Comparison of ENCODE assay signal across 8 cellular contexts in genomic region chr19:46717716-46718143, GRCh38. TPM values are rescaled to one million over a fixed set of nuclear protein-coding genes. Genes with fewer than 3 reads are reported as not detected.
A peak's percentile ranks its signal among the peaks of the same experiment; 100 is the strongest.
DNase-seq lines count a peak whose midpoint lies in the region; ATAC-seq and TF ChIP-seq lines count a peak whose summit lies in the region.

No MANE protein-coding gene starts in this region.

- peaks cover 41 to 73% (median 44%) of the 10 kb centered on the region in 3 donors for H3K4me1 Mint-ChIP-seq in CD8-positive, alpha-beta memory T cell
- H3K4me1 Mint-ChIP-seq in natural killer cell treated with Interleukin-12 subunit alpha and Interleukin-12 subunit beta and Interleukin-15 and Interleukin-18, amount 100 ng/mL, for 72 hours (ENCODE audit: low read depth in 2 of 2) = peaks cover 51 to 60% of the 10 kb centered on the region in 2 donors

- H3K9me3 Mint-ChIP-seq in CD8-positive, alpha-beta memory T cell = no peaks in the 10 kb centered on the region
- no peaks in the 10 kb centered on the region for H3K9me3 Mint-ChIP-seq in natural killer cell treated with Interleukin-12 subunit alpha and Interleukin-12 subunit beta and Interleukin-15 and Interleukin-18, amount 100 ng/mL, for 72 hours

- H3K36me3 ChIP-seq in CD8-positive, alpha-beta memory T cell (ENCODE audit: insufficient read depth, low read length) = no peaks in the 10 kb centered on the region
- peaks cover 12% of the 10 kb centered on the region for H3K36me3 ChIP-seq in colonic mucosa

- H3K4me3 ChIP-seq in CD8-positive, alpha-beta memory T cell (ENCODE audit: low read length) = peak overlapping the region; percentile 64
- H3K4me3 ChIP-seq in colonic mucosa = peak overlapping the region; percentile 82

- H3K27ac ChIP-seq in CD8-positive, alpha-beta memory T cell (ENCODE audit: low read depth, low read length) = peak overlapping the region; percentile 75
- peak overlapping the region; percentile 79 for H3K27ac ChIP-seq in colonic mucosa

- H3K9me3 ChIP-seq in CD8-positive, alpha-beta memory T cell (ENCODE audit: low read length) = no peaks in the 10 kb centered on the region
- H3K9me3 ChIP-seq in colonic mucosa = no peaks in the 10 kb centered on the region

- DNase-seq in CD8-positive, alpha-beta memory T cell = peak in 1 of 5 donors; percentile 62
- DNase-seq in NAMALWA (ENCODE audit: low spot score) (peak; percentile 53), colonic mucosa (peak; percentile 44), NCI-H510A (lab: John Stamatoyannopoulos, UW) (no peak), DMS153 (lab: John Stamatoyannopoulos, UW) (no peak)
- peak; percentile 61 for DNase-seq in natural killer cell treated with Interleukin-12 subunit alpha and Interleukin-12 subunit beta and Interleukin-15 and Interleukin-18, amount 100 ng/mL, for 72 hours (ENCODE audit: low spot score)

- H3K36me3 Mint-ChIP-seq in CD8-positive, alpha-beta memory T cell = peaks cover 0 to 51% (median 7%) of the 10 kb centered on the region in 3 donors
- H3K36me3 Mint-ChIP-seq in natural killer cell treated with Interleukin-12 subunit alpha and Interleukin-12 subunit beta and Interleukin-15 and Interleukin-18, amount 100 ng/mL, for 72 hours = no peaks in the 10 kb centered on the region

- POLR2A ChIA-PET in CD8-positive, alpha-beta memory T cell (lab: Charles Lee) = interaction anchor here (0.6 to 1.1 kb wide), 5 partner anchors 9 to 396 kb away, joined by 3 to 11 read pairs (median 6); partner anchors contain the start of genes CALM3 and ZC3H4

- peak overlapping the region; percentile 94 to 98 (median 97) for H3K27ac Mint-ChIP-seq in CD8-positive, alpha-beta memory T cell
- peak overlapping the region; percentile 89 to 98 for H3K27ac Mint-ChIP-seq in natural killer cell treated with Interleukin-12 subunit alpha and Interleukin-12 subunit beta and Interleukin-15 and Interleukin-18, amount 100 ng/mL, for 72 hours

- H3K4me1 ChIP-seq in CD8-positive, alpha-beta memory T cell (ENCODE audit: insufficient read depth, low read length) = peaks cover 34% of the 10 kb centered on the region
- H3K4me1 ChIP-seq in colonic mucosa = peaks cover 10% of the 10 kb centered on the region

- intact Hi-C loops in colonic mucosa (cut with DNase I) = no loop called here

- CTCF ChIA-PET in CD8-positive, alpha-beta memory T cell (lab: Charles Lee) = interaction anchor here (0.9 to 2.9 kb wide), 6 partner anchors 11 to 123 kb away, joined by 3 to 19 read pairs (median 4); partner anchors contain the start of gene CALM3

- TF ChIP-seq CTCF in colonic mucosa (IDR thresholded peaks at IDR 0.05) = no peak

- H3K9ac ChIP-seq in colonic mucosa (ENCODE audit: low read depth in 2 of 2, low read length in 2 of 2) = peak overlapping the region; percentile 98

- peak overlapping the region; percentile 94 to 98 (median 95) for H3K4me3 Mint-ChIP-seq in CD8-positive, alpha-beta memory T cell
- H3K4me3 Mint-ChIP-seq in natural killer cell treated with Interleukin-12 subunit alpha and Interleukin-12 subunit beta and Interleukin-15 and Interleukin-18, amount 100 ng/mL, for 72 hours = peak overlapping the region; percentile 95

- no peaks in the 10 kb centered on the region for H3K27me3 Mint-ChIP-seq in CD8-positive, alpha-beta memory T cell
- H3K27me3 Mint-ChIP-seq in natural killer cell treated with Interleukin-12 subunit alpha and Interleukin-12 subunit beta and Interleukin-15 and Interleukin-18, amount 100 ng/mL, for 72 hours = no peaks in the 10 kb centered on the region

- no peaks in the 10 kb centered on the region for H3K27me3 ChIP-seq in CD8-positive, alpha-beta memory T cell (ENCODE audit: insufficient read depth, low read length, poor library complexity, severe bottlenecking)
- H3K27me3 ChIP-seq in colonic mucosa = no peaks in the 10 kb centered on the region

- peak; percentile 6 to 7 for ATAC-seq in natural killer cell treated with Interleukin-12 subunit alpha and Interleukin-12 subunit beta and Interleukin-15 and Interleukin-18, amount 100 ng/mL, for 72 hours
- ATAC-seq in HG02852 (IDR thresholded peaks at IDR 0.05; ENCODE audit: unreplicated experiment) (no peak), GM19035 (IDR thresholded peaks at IDR 0.05; ENCODE audit: unreplicated experiment) (no peak)

RNA-seq across cellular contexts. Expression of gene PRKD2, which starts 0.8 kb away (rescaled TPM):
- total RNA-seq in CD8-positive, alpha-beta memory T cell = 10 to 100 TPM; 61.6 to 63.8 TPM
- polyA plus RNA-seq in CD8-positive, alpha-beta memory T cell = 88.0 TPM
- 10 to 100 TPM; 60.9 to 61.8 TPM for total RNA-seq in colonic mucosa
- total RNA-seq in natural killer cell treated with Interleukin-12 subunit alpha and Interleukin-12 subunit beta and Interleukin-15 and Interleukin-18, amount 100 ng/mL, for 72 hours = 10 to 100 TPM; 82.3 to 100.0 TPM

RNA-seq across cellular contexts. Expression of gene FKRP, which starts 28.1 kb away (rescaled TPM):
- 10 to 100 TPM; 21.6 to 24.4 TPM for total RNA-seq in CD8-positive, alpha-beta memory T cell
- 6.4 TPM for polyA plus RNA-seq in CD8-positive, alpha-beta memory T cell
- total RNA-seq in colonic mucosa = 10 to 100 TPM in 1 of 2 donors, 1 to 10 TPM in 1; 8.4 to 10.4 TPM
- total RNA-seq in natural killer cell treated with Interleukin-12 subunit alpha and Interleukin-12 subunit beta and Interleukin-15 and Interleukin-18, amount 100 ng/mL, for 72 hours = 10 to 100 TPM; 16.4 to 25.4 TPM

RNA-seq across cellular contexts. Expression of gene STRN4, which starts 28.5 kb away (rescaled TPM):
- total RNA-seq in CD8-positive, alpha-beta memory T cell = 10 to 100 TPM; 68.8 to 70.4 TPM
- polyA plus RNA-seq in CD8-positive, alpha-beta memory T cell = 23.2 TPM
- total RNA-seq in colonic mucosa = 10 to 100 TPM; 56.5 to 90.0 TPM
- total RNA-seq in natural killer cell treated with Interleukin-12 subunit alpha and Interleukin-12 subunit beta and Interleukin-15 and Interleukin-18, amount 100 ng/mL, for 72 hours = 100 to 1,000 TPM in 1 of 2 donors, 10 to 100 TPM in 1; 88.9 to 121 TPM

RNA-seq across cellular contexts. Expression of gene DACT3, which starts 56.7 kb away (rescaled TPM):
- total RNA-seq in CD8-positive, alpha-beta memory T cell = 1 to 10 TPM; 2.5 TPM
- polyA plus RNA-seq in CD8-positive, alpha-beta memory T cell = not detected
- 1 to 10 TPM; 1.6 to 5.3 TPM for total RNA-seq in colonic mucosa
- under 1 TPM in 1 of 2 donors, not detected in 1; 0.36 TPM for total RNA-seq in natural killer cell treated with Interleukin-12 subunit alpha and Interleukin-12 subunit beta and Interleukin-15 and Interleukin-18, amount 100 ng/mL, for 72 hours

Comparison
In these comparisons a context has a peak if more than half of its experiments do, and no peak if none do; other contexts are left out.
1. DNase-seq: peak in NAMALWA (single experiment), colonic mucosa (single experiment) and natural killer cell treated with Interleukin-12 subunit alpha and Interleukin-12 subunit beta and Interleukin-15 and Interleukin-18, amount 100 ng/mL, for 72 hours (single experiment); none in NCI-H510A (single experiment) and DMS153 (single experiment).
2. ATAC-seq: peak in natural killer cell treated with Interleukin-12 subunit alpha and Interleukin-12 subunit beta and Interleukin-15 and Interleukin-18, amount 100 ng/mL, for 72 hours (2 of 2); none in HG02852 (single experiment) and GM19035 (single experiment).